7 cellular contexts compared by ENCODE assay signal in the genomic region with DNA sequence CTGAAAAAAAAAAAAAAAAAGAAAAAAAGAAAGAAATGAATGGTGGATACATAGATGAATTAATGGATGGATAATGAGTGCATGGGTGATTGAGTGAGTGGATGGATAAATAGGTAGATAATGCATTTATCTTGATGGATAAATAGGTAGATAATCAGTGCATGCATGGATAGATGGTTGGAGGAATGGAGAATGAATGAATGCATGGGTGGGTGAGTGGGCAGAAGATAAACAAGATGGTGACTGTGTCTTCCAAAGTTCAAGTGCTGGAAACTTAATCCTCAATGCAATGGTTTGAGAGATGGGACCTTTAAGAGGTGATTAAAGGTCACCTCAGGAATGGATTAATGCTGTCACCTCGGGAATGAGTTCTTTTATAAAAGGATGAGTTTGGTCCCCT. TPM values are rescaled to one million over a fixed set of nuclear protein-coding genes. Genes with fewer than 3 reads are reported as not detected.
"Had no signal": no experiment of that assay in that cellular context is flagged by ENCODE, and none has a peak within 500 bp of the region (broad histone marks: within the 10 kb centered on the region; RNA-seq: fewer than 3 reads in every experiment).

No MANE protein-coding gene starts in this region.

- H3K27ac Mint-ChIP-seq: GM23338 had no signal

- FAIRE-seq: K562 had no signal

- H3K4me3 Mint-ChIP-seq: GM23338 had no signal

- H3K4me3 ChIP-seq: GM23338, HAP-1, K562 had no signal

- H2AFZ ChIP-seq: GM23338 had no signal

- H3K9me3 Mint-ChIP-seq: GM23338 had no signal

- H3K4me2 ChIP-seq: GM23338 had no signal

- H3K36me3 ChIP-seq: HAP-1 had no signal

- H3K9me3 ChIP-seq: HAP-1 had no signal

- DNase-seq: IMR-90, KG1 had no signal

- H3K4me1 ChIP-seq: HAP-1 had no signal

- ATAC-seq: GM23338, HCT116, K562 had no signal

- H3K4me1 Mint-ChIP-seq: GM23338 had no signal

RNA-seq across cellular contexts. Expression of a gene that starts 6.8 kb away (rescaled TPM):
- total RNA-seq: HT-29 had no signal
- polyA plus RNA-seq: K562 had no signal

RNA-seq across cellular contexts. Expression of a gene that starts 17.3 kb away (rescaled TPM):
- total RNA-seq: HT-29 had no signal
